In the genomic region with DNA sequence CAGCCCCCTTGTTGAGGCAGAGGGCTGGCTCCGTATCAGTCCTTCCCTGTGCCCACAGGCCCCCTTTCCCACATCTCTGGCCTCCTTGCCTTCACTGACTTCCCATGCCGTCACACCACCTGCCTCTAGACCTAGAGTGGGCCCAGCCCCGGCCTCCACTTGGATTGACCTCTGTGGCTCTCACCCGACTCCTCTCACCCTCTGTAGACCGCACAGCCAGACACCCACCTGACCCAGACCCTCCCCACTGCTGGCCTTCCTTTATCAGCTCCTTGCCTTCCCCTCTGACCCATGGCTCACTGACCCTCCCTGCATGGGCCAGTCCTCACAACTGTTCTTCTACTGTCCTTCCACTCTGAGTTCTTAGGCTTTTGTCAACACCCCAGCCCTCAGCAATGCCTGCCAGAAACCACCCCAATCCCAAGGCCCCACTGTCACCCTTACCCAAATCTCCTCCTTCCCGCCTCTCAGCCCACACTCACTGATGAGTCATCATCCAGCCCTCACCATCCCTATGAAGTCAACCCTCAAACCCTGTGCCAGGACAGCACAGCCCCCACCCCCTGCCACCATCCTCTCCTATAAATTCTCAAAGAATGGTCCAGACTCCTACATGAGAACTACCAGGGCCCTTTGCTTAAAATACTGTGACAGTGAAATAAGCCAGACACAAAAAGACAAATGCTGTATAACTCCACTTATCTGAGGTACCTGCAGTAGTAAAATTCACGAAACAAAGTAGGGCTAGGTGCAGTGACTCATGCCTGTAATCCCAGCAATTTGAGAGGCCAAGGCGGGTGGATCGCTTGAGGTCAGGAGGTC, we compare ENCODE assay signal across 1 cellular context.
TF ChIP-seq lines count a peak whose summit lies in the region.

No MANE protein-coding gene starts in this region.

TF ChIP-seq in HCT116, 20 proteins besides CTCF, POLR2A, EP300 and RAD21 (continued from another document):
- TF ChIP-seq, protein P1, sequence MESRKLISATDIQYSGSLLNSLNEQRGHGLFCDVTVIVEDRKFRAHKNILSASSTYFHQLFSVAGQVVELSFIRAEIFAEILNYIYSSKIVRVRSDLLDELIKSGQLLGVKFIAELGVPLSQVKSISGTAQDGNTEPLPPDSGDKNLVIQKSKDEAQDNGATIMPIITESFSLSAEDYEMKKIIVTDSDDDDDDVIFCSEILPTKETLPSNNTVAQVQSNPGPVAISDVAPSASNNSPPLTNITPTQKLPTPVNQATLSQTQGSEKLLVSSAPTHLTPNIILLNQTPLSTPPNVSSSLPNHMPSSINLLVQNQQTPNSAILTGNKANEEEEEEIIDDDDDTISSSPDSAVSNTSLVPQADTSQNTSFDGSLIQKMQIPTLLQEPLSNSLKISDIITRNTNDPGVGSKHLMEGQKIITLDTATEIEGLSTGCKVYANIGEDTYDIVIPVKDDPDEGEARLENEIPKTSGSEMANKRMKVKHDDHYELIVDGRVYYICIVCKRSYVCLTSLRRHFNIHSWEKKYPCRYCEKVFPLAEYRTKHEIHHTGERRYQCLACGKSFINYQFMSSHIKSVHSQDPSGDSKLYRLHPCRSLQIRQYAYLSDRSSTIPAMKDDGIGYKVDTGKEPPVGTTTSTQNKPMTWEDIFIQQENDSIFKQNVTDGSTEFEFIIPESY (IDR thresholded peaks at IDR 0.05; ENCODE audit: extremely low read depth, insufficient replicate concordance, low read length) = no peak
- TF ChIP-seq SIN3A (IDR thresholded peaks at IDR 0.05; ENCODE audit: low read depth) = no peak
- no peak for TF ChIP-seq MAX (IDR thresholded peaks at IDR 0.05)
- peak; percentile 94 for TF ChIP-seq FOSL1 (IDR thresholded peaks at IDR 0.05; ENCODE audit: low read depth)
- no peak for TF ChIP-seq ELF1 (IDR thresholded peaks at IDR 0.05; ENCODE audit: borderline replicate concordance, low read depth)
- no peak for TF ChIP-seq EZH2 (IDR thresholded peaks at IDR 0.05)
- TF ChIP-seq JUND (IDR thresholded peaks at IDR 0.05) = peak; percentile 88
- no peak for TF ChIP-seq ZFX (IDR thresholded peaks at IDR 0.05)
